8 cellular contexts compared by ENCODE assay signal in genomic region chr15:45588199-45588910, GRCh38. TPM values are rescaled to one million over a fixed set of nuclear protein-coding genes. Genes with fewer than 3 reads are reported as not detected.
DNase-seq lines count a peak whose midpoint lies in the region.

No MANE protein-coding gene starts in this region.

- H3K9me3 ChIP-seq in adipocyte (ENCODE audit: control insufficient read depth, low read length) (no peaks in the 10 kb centered on the region), thymus (ENCODE audit: control insufficient read depth) (no peaks in the 10 kb centered on the region)

- peak overlapping the region; percentile 100 for H3K27ac ChIP-seq in layer of hippocampus (ENCODE audit: low read depth, low read length)
- peak overlapping the region; percentile 40 for H3K27ac ChIP-seq in thymus (ENCODE audit: low read depth)

- POLR2A ChIA-PET in activated CD4-positive, alpha-beta T cell treated with anti-CD3 and anti-CD28 coated beads, Interleukin-2, amount 10 ng/mL, durations not matched to agents 7 days and 5 days (lab: Charles Lee): no interaction called here

- peaks cover 41% of the 10 kb centered on the region for H3K4me1 Mint-ChIP-seq in activated CD4-positive, alpha-beta T cell treated with anti-CD3 and anti-CD28 coated beads, Interleukin-2, amount 10 ng/mL, durations not matched to agents 7 days and 5 days

- no peak for DNase-seq in activated CD4-positive, alpha-beta T cell treated with anti-CD3 and anti-CD28 coated beads, Interleukin-2, amount 10 ng/mL, durations not matched to agents 7 days and 5 days
- DNase-seq in activated CD4-positive, alpha-beta T cell treated with anti-CD3 and anti-CD28 coated beads for 1 hour: no peak
- DNase-seq in adipocyte (ENCODE audit: low read depth): peak; percentile 39
- DNase-seq in GDM1 (lab: John Stamatoyannopoulos, UW): no peak
- no peak for DNase-seq in globus pallidus (ENCODE audit: low spot score)
- DNase-seq in SKM-1 (lab: John Stamatoyannopoulos, UW; ENCODE audit: unreplicated experiment): no peak

- CTCF ChIA-PET in activated CD4-positive, alpha-beta T cell treated with anti-CD3 and anti-CD28 coated beads, Interleukin-2, amount 10 ng/mL, durations not matched to agents 7 days and 5 days (lab: Charles Lee): interaction anchor here (0.6 to 2.3 kb wide), 10 partner anchors 9 to 170 kb away, joined by 3 to 9 read pairs (median 3); partner anchors contain the start of gene SQOR

- peak overlapping the region; percentile 97 for H3K9ac ChIP-seq in adipocyte (ENCODE audit: low read length)

- peak overlapping the region; percentile 88 for H3K4me3 ChIP-seq in adipocyte (ENCODE audit: low read length)
- H3K4me3 ChIP-seq in thymus (ENCODE audit: low read length): peak overlapping the region; percentile 82

- H3K4me1 ChIP-seq in adipocyte (ENCODE audit: control insufficient read depth, insufficient read depth, low read length): peaks cover 38% of the 10 kb centered on the region
- peaks cover 13% of the 10 kb centered on the region for H3K4me1 ChIP-seq in thymus (ENCODE audit: control insufficient read depth, insufficient read depth, low read length)

- H3K36me3 Mint-ChIP-seq in activated CD4-positive, alpha-beta T cell treated with anti-CD3 and anti-CD28 coated beads, Interleukin-2, amount 10 ng/mL, durations not matched to agents 7 days and 5 days (ENCODE audit: low read depth): peaks cover 6% of the 10 kb centered on the region

- H3K4me3 Mint-ChIP-seq in activated CD4-positive, alpha-beta T cell treated with anti-CD3 and anti-CD28 coated beads, Interleukin-2, amount 10 ng/mL, durations not matched to agents 7 days and 5 days: peak overlapping the region; percentile 97

- 52% methylated on average over 6 of the region's 6 CpGs for WGBS in thymus

- H3K27me3 Mint-ChIP-seq in activated CD4-positive, alpha-beta T cell treated with anti-CD3 and anti-CD28 coated beads, Interleukin-2, amount 10 ng/mL, durations not matched to agents 7 days and 5 days: no peaks in the 10 kb centered on the region

- H3K27me3 ChIP-seq in adipocyte (replicated peaks; ENCODE audit: control insufficient read depth, insufficient read depth, low read length) (no peaks in the 10 kb centered on the region), layer of hippocampus (ENCODE audit: control insufficient read depth, insufficient read depth, low read length) (no peaks in the 10 kb centered on the region), thymus (ENCODE audit: control insufficient read depth, insufficient read depth) (no peaks in the 10 kb centered on the region)

- peak overlapping the region; percentile 100 for H3K27ac Mint-ChIP-seq in activated CD4-positive, alpha-beta T cell treated with anti-CD3 and anti-CD28 coated beads, Interleukin-2, amount 10 ng/mL, durations not matched to agents 7 days and 5 days

- H3K9me3 Mint-ChIP-seq in activated CD4-positive, alpha-beta T cell treated with anti-CD3 and anti-CD28 coated beads, Interleukin-2, amount 10 ng/mL, durations not matched to agents 7 days and 5 days: no peaks in the 10 kb centered on the region

- H3K36me3 ChIP-seq in adipocyte (ENCODE audit: control insufficient read depth, insufficient read depth, low read length, severe bottlenecking) (peaks cover 11% of the 10 kb centered on the region), thymus (ENCODE audit: control insufficient read depth, insufficient read depth) (no peaks in the 10 kb centered on the region)

RNA-seq across cellular contexts. Expression of gene BLOC1S6, which starts 1.2 kb away (rescaled TPM):
- 10 to 100 TPM; 28.9 to 29.3 TPM for total RNA-seq in activated CD4-positive, alpha-beta T cell treated with anti-CD3 and anti-CD28 coated beads, Interleukin-2, amount 10 ng/mL, durations not matched to agents 7 days and 5 days
- 32.1 TPM for polyA plus RNA-seq in thymus

RNA-seq across cellular contexts. Expression of gene SQOR, which starts 46.5 kb away (rescaled TPM):
- total RNA-seq in activated CD4-positive, alpha-beta T cell treated with anti-CD3 and anti-CD28 coated beads, Interleukin-2, amount 10 ng/mL, durations not matched to agents 7 days and 5 days: 10 to 100 TPM; 98.6 to 99.1 TPM
- 33.5 TPM for polyA plus RNA-seq in thymus
